ENCODE assay signal across 15 cellular contexts in the genomic region with DNA sequence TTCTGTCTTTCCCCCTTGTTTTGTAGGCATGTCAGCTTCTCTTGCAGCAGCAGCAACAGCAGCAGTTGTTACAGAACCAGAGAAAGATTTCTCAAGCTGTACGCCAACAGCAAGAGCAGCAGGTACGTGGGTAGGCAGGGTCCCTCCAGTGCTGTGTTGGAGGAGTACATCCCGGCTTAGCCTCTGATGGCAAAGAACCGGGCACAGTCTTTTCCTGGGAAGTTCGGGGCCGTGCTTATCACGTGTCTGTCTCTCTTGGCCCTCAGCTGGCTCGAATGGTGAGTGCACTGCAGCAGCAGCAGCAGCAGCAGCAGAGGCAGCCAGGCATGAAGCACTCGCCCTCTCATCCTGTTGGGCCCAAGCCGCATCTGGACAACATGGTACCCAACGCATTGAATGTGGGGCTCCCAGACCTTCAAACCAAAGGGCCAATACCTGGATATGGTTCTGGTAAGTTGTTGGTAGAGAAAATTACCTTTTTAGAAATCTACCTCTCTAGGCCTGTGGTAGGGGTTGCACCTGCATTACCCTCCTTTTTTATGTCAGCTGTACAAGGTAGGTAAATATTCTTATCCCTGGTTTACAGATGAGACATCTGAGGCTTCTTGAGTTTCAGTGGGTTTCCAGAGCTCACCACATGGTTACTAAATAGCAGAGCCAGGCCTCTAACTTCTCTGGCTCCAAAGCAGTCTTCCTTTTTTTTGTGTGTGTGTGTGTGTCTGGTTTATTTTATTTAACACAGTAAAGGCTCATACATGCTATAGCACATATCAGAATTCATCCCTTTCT. TPM values are rescaled to one million over a fixed set of nuclear protein-coding genes. Genes with fewer than 3 reads are reported as not detected.
A peak's percentile ranks its signal among the peaks of the same experiment; 100 is the strongest.
DNase-seq lines count a peak whose midpoint lies in the region; ATAC-seq and TF ChIP-seq lines count a peak whose summit lies in the region.
"Had no signal": no experiment of that assay in that cellular context is flagged by ENCODE, and none has a peak within 500 bp of the region (broad histone marks: within the 10 kb centered on the region; RNA-seq: fewer than 3 reads in every experiment).

No MANE protein-coding gene starts in this region.

- no peak overlapping the region for H3K27ac ChIP-seq in OCI-LY3 (ENCODE audit: low read length)
- no peak overlapping the region for H3K27ac ChIP-seq in psoas muscle
- H3K27ac ChIP-seq: BLaER1 treated with 17β-estradiol and CSF1 and Interleukin-3, amounts not matched to agents 10 nM and 100 nM; neural progenitor cell; SJSA1 had no signal

- H3K4me1 Mint-ChIP-seq in naive thymus-derived CD8-positive, alpha-beta T cell = peaks cover 2 to 19% (median 8%) of the 10 kb centered on the region in 4 donors

- POLR2A ChIA-PET in naive thymus-derived CD8-positive, alpha-beta T cell (lab: Charles Lee) = interaction anchor here (0.6 to 1.8 kb wide), 2 partner anchors 23 to 203 kb away, joined by 3 to 5 read pairs; no protein-coding TSS in a partner anchor

- no peak overlapping the region for H3K4me3 Mint-ChIP-seq in naive thymus-derived CD8-positive, alpha-beta T cell
- H3K4me3 Mint-ChIP-seq: neural progenitor cell had no signal

- H3K36me3 ChIP-seq in OCI-LY3 (replicated peaks; ENCODE audit: low read depth, low read length) (peaks cover 28% of the 10 kb centered on the region), psoas muscle (ENCODE audit: insufficient read depth in 1 of 2, low read depth in 1 of 2) (peaks cover 5 to 66% of the 10 kb centered on the region in 2 donors)

- H4K20me1 ChIP-seq in OCI-LY3 (ENCODE audit: insufficient read depth, low read length) = 0 out of 2 replicates have a peak, but pooled peaks cover 2% of the 10 kb centered on the region

- H3K36me3 Mint-ChIP-seq in naive thymus-derived CD8-positive, alpha-beta T cell = peaks cover 0 to 77% (median 25%) of the 10 kb centered on the region in 3 donors

- H3K27ac Mint-ChIP-seq in naive thymus-derived CD8-positive, alpha-beta T cell = peak overlapping the region in 3 of 10 donors; percentile 37 to 52 (median 46)
- H3K27ac Mint-ChIP-seq: neural progenitor cell had no signal

- no peaks in the 10 kb centered on the region for H3K9me3 ChIP-seq in OCI-LY3 (ENCODE audit: insufficient read depth, low read length)
- H3K9me3 ChIP-seq in psoas muscle = no peaks in the 10 kb centered on the region
- H3K9me3 ChIP-seq: BLaER1 treated with 17β-estradiol and CSF1 and Interleukin-3, amounts not matched to agents 10 nM and 100 nM; SJSA1 had no signal

- DNase-seq in GM12864 (ENCODE audit: low read depth) (peak; percentile 53), psoas muscle (no peak), NCI-H446 (lab: John Stamatoyannopoulos, UW) (no peak), NCI-H2227 (lab: John Stamatoyannopoulos, UW; ENCODE audit: unreplicated experiment) (no peak)
- no peak for DNase-seq in naive thymus-derived CD8-positive, alpha-beta T cell
- DNase-seq: effector CD4-positive, alpha-beta T cell; HCEC 1CT; NCI-H2081 had no signal

- ATAC-seq in GM19043 (IDR thresholded peaks at IDR 0.05; ENCODE audit: low read depth, unreplicated experiment) (peak; percentile 72), HG02678 (IDR thresholded peaks at IDR 0.05; ENCODE audit: unreplicated experiment) (peak; percentile 86), psoas muscle (no peak)
- ATAC-seq in naive thymus-derived CD8-positive, alpha-beta T cell = no peak

- no peaks in the 10 kb centered on the region for H3K27me3 ChIP-seq in OCI-LY3 (ENCODE audit: low read depth, low read length)
- H3K27me3 ChIP-seq in psoas muscle (ENCODE audit: insufficient read depth in 3 of 3, low read length in 2 of 3) = no peaks in the 10 kb centered on the region
- H3K27me3 ChIP-seq: BLaER1 treated with 17β-estradiol and CSF1 and Interleukin-3, amounts not matched to agents 10 nM and 100 nM; neural progenitor cell; SJSA1 had no signal

- WGBS in psoas muscle, 3 donors = 93 to 96% (median 95%) methylated on average over 11 of the region's 11 CpGs

- H3K79me2 ChIP-seq in OCI-LY3 (ENCODE audit: low read length) = no peaks in the 10 kb centered on the region

- peak overlapping the region; percentile 11 for H3K4me2 ChIP-seq in OCI-LY3 (ENCODE audit: low read length)
- H3K4me2 ChIP-seq: BLaER1 treated with 17β-estradiol and CSF1 and Interleukin-3, amounts not matched to agents 10 nM and 100 nM; neural progenitor cell had no signal

- intact Hi-C loops in psoas muscle (cut with DNase I) = no loop called here

- H3K9me3 Mint-ChIP-seq in naive thymus-derived CD8-positive, alpha-beta T cell = no peaks in the 10 kb centered on the region
- H3K9me3 Mint-ChIP-seq: neural progenitor cell had no signal

- no peaks in the 10 kb centered on the region for H3K27me3 Mint-ChIP-seq in naive thymus-derived CD8-positive, alpha-beta T cell

- no peak overlapping the region for H3K9ac ChIP-seq in OCI-LY3 (ENCODE audit: low read length)
- H3K9ac ChIP-seq: BLaER1 treated with 17β-estradiol and CSF1 and Interleukin-3, amounts not matched to agents 10 nM and 100 nM; neural progenitor cell had no signal

- TF ChIP-seq CTCF in GM12864 (IDR thresholded peaks at IDR 0.05; ENCODE audit: low read depth, low read length, missing control alignments) (no peak), OCI-LY3 (IDR thresholded peaks at IDR 0.05; ENCODE audit: low read depth, low read length) (no peak), psoas muscle (IDR thresholded peaks at IDR 0.05) (no peak)

- peaks cover 15% of the 10 kb centered on the region for H3K4me1 ChIP-seq in OCI-LY3 (ENCODE audit: low read length)
- no peaks in the 10 kb centered on the region for H3K4me1 ChIP-seq in psoas muscle
- H3K4me1 ChIP-seq: BLaER1 treated with 17β-estradiol and CSF1 and Interleukin-3, amounts not matched to agents 10 nM and 100 nM; neural progenitor cell; SJSA1 had no signal

- H2AFZ ChIP-seq in OCI-LY3 (ENCODE audit: low read depth, low read length) = no peak overlapping the region
- H2AFZ ChIP-seq: neural progenitor cell had no signal

- peak overlapping the region; percentile 9 for H3K4me3 ChIP-seq in GM12864 (ENCODE audit: low read depth, low read length)
- no peak overlapping the region for H3K4me3 ChIP-seq in OCI-LY3 (ENCODE audit: low read length)
- H3K4me3 ChIP-seq in psoas muscle = no peak overlapping the region
- H3K4me3 ChIP-seq: BLaER1 treated with 17β-estradiol and CSF1 and Interleukin-3, amounts not matched to agents 10 nM and 100 nM; lung; neural progenitor cell; SJSA1 had no signal

RNA-seq across cellular contexts. Expression of gene ADSL, which starts 45.2 kb away (rescaled TPM):
- 10 to 100 TPM; 63.2 to 65.6 TPM for total RNA-seq in naive thymus-derived CD8-positive, alpha-beta T cell
- polyA plus RNA-seq in naive thymus-derived CD8-positive, alpha-beta T cell = 100 to 1,000 TPM in 1 of 3 donors, 10 to 100 TPM in 2; 97.0 to 130 (median 100.0) TPM
- 100 to 1,000 TPM; 114 to 170 (median 141) TPM for total RNA-seq in psoas muscle
- polyA plus RNA-seq in psoas muscle = 100 to 1,000 TPM; 133 to 168 (median 153) TPM

Comparison
In these comparisons a context has a peak if more than half of its experiments do, and no peak if none do; other contexts are left out.
1. ATAC-seq: peak in GM19043 (single experiment) and HG02678 (single experiment); none in naive thymus-derived CD8-positive, alpha-beta T cell (0 of 2) and psoas muscle (0 of 4).